ENCODE assay signal across 8 cellular contexts in the genomic region with DNA sequence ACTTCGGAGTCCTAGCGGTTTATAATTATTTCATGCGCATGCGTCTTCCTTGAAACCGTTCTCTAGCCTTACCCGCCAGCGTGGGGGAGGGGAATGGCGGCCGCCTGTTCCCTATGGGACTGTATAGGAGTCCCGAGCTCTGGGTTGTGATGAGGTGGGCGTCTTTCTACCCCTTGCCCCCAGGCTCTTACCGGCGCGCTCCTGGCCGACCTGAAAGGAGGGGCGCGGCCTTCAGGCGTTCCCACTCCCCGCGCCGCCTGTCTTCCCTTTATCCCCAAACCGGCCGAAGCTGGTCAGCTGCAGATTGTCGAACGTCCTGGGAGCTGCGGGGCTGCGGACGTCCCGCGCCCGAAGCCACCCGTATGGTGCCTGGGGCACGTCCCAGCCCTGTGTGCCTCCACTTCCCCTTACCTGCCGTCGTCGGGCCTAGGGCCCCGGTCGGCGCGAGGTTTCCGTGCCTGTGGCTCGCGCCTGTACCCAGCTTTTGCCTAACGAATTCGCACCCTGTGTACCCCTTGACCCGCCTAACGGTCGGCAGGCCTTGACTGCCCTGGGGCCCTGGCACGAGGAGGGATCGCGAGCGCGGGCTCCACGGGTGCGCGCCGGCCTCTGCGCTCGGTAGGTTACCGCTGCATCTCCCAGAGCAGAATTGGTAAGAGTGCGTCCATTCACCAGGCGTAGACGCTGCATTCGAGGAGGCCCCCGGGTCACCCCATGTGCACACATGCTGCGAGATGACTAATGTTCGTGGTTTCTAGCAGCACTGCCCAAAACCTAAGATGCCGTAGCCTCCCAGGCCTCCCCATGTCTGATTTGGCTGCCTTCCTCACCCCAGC. TPM values are rescaled to one million over a fixed set of nuclear protein-coding genes. Genes with fewer than 3 reads are reported as not detected.
DNase-seq lines count a peak whose midpoint lies in the region; ATAC-seq, FAIRE-seq and TF ChIP-seq lines count a peak whose summit lies in the region.

No MANE protein-coding gene starts in this region.

- H3K79me2 ChIP-seq in HepG2 (ENCODE audit: insufficient read depth, low read length), result peaks cover 48% of the 10 kb centered on the region

- TSS peak; percentile 96 for BruUV-seq in HepG2 (replicated peaks; lab: Mats Ljungman, UMichigan)

- H3K27me3 ChIP-seq in HL-60 (ENCODE audit: insufficient read depth, poor library complexity, severe bottlenecking), result no peaks in the 10 kb centered on the region
- H3K27me3 ChIP-seq in HepG2 (ENCODE audit: control insufficient read depth in 1 of 2, insufficient read depth in 2 of 2, low read length in 2 of 2), result no peaks in the 10 kb centered on the region; a peak in 1 of 5 replicates

- no peak for TF ChIP-seq EP300 in HepG2 (IDR thresholded peaks at IDR 0.05; ENCODE audit: low read depth in 2 of 2, low read length in 2 of 2)
- no peak for TF ChIP-seq EP300 in HepG2 (CRISPR knock-in tag; IDR thresholded peaks at IDR 0.05; ENCODE audit: borderline replicate concordance)

- H3K4me2 ChIP-seq in HepG2 (ENCODE audit: low read depth, low read length), result peak overlapping the region; percentile 86

- H3K9me3 ChIP-seq in HepG2 (ENCODE audit: low read length), result no peaks in the 10 kb centered on the region

- peaks cover 42% of the 10 kb centered on the region for H3K4me1 ChIP-seq in HepG2 (ENCODE audit: insufficient read depth, low read length)

- H3K4me3 Mint-ChIP-seq in chondrocyte (ENCODE audit: unreplicated experiment), result peak overlapping the region; percentile 96

- DNase-seq in ACHN (peak; percentile 64), GM19238 (ENCODE audit: insufficient read length, low spot score) (peak; percentile 43), HL-60 (ENCODE audit: low read depth in 1 of 2, low spot score in 1 of 2) (peak; percentile 64 to 68), chondrocyte (ENCODE audit: low spot score) (no peak), HepG2 (ENCODE audit: low spot score) (peak; percentile 45), NCI-H1105 treated with DMSO at 0.1 percent for 48 hours (lab: John Stamatoyannopoulos, UW) (no peak)
- peak in 2 of 3 donors; percentile 46 to 51 for DNase-seq in stimulated activated CD4-positive, alpha-beta T cell treated with anti-CD3 and anti-CD28 coated beads, TNF-alpha, amount 100 ng/mL, for 48 hours (ENCODE audit: low read depth in 3 of 3)

- intact Hi-C loops in HepG2 (cut with micrococcal nuclease; ENCODE audit: unreplicated experiment), result loop anchor here (5.0 kb wide), 1 partner anchor 73 kb away; the partner anchor contains the start of gene CANX

- peak; percentile 32 to 62; a peak in 2 of 4 replicates for TF ChIP-seq POLR2A in HepG2 (IDR thresholded peaks at IDR 0.05; ENCODE audit: insufficient read depth in 1 of 2, low read depth in 2 of 2, low read length in 2 of 2)

- POLR2A ChIA-PET in HepG2 (lab: Yijun Ruan, JAX), result interaction anchor here (0.6 to 3.7 kb wide), 43 partner anchors 9 to 1620 kb away, joined by 3 to 102 read pairs (median 6); partner anchors contain the start of genes CANX, CBY3, MAML1 and RACK1

- peak overlapping the region; percentile 99 for H3K27ac ChIP-seq in HL-60 (replicated peaks)
- peak overlapping the region; percentile 100 for H3K27ac ChIP-seq in VCaP
- H3K27ac ChIP-seq in HepG2 (ENCODE audit: extremely low read length, insufficient read depth, low read length), result peak overlapping the region; percentile 97

- peak overlapping the region; percentile 100 for H3K27ac Mint-ChIP-seq in chondrocyte (ENCODE audit: unreplicated experiment)

- TF ChIP-seq RAD21 in HepG2 (CRISPR knock-in tag; IDR thresholded peaks at IDR 0.05), result peak; percentile 9; the same call in 1 of the 2 replicates

- H3K36me3 ChIP-seq in HepG2 (replicated peaks in 1 of 2; ENCODE audit: control insufficient read depth in 1 of 2, insufficient read depth in 2 of 2, low read length in 2 of 2), result peaks cover 6 to 28% of the 10 kb centered on the region in 2 experiments

- peaks cover 40% of the 10 kb centered on the region for H3K4me1 Mint-ChIP-seq in chondrocyte (ENCODE audit: low read depth)

- peak; percentile 72 for ATAC-seq in HepG2

- H3K36me3 Mint-ChIP-seq in chondrocyte (ENCODE audit: low read depth), result peaks cover 31% of the 10 kb centered on the region

- TF ChIP-seq CTCF in HL-60 (IDR thresholded peaks at IDR 0.05; ENCODE audit: insufficient read depth, low read length) (no peak), VCaP (conservative IDR thresholded peaks at IDR 0.05) (no peak), chondrocyte (IDR thresholded peaks at IDR 0.05) (no peak), HepG2 (CRISPR knock-in tag; IDR thresholded peaks at IDR 0.05) (peak; percentile 4; the same call in 1 of the 2 replicates)

- WGBS in HepG2 (ENCODE audit: low lambda C conversion rate), result 0% methylated on average over 16 of the region's 68 CpGs

- peak overlapping the region; percentile 98 for H3K9ac ChIP-seq in HepG2 (ENCODE audit: insufficient read depth, low read depth, low read length)

- FAIRE-seq in HepG2 (lab: Jason Lieb, UNC), result no peak

- in situ Hi-C loops in ACHN (cut with HindIII; ENCODE audit: low pct_ligation_motif_present, low pct_unique_long_range_greater_than_20kb, low sequenced_read_pairs) (no loop called here), HepG2 (cut with HindIII; ENCODE audit: extremely low pct_ligation_motif_present, low pct_unique_long_range_greater_than_20kb) (no loop called here)

- H3K9me3 Mint-ChIP-seq in chondrocyte (ENCODE audit: low read depth), result no peaks in the 10 kb centered on the region

- H3K4me3 ChIP-seq in HL-60 (replicated peaks; ENCODE audit: insufficient read depth, low read length) (peak overlapping the region; percentile 43), HepG2 (replicated peaks in 1 of 3; ENCODE audit: insufficient read depth in 1 of 3, low read depth in 2 of 3, low read length in 3 of 3) (peak overlapping the region; percentile 62 to 88 (median 84))

- H4K20me1 ChIP-seq in HepG2 (ENCODE audit: insufficient read depth, low read length), result peaks cover 41% of the 10 kb centered on the region

- CTCF ChIA-PET in HepG2 (lab: Yijun Ruan, JAX; ENCODE audit: low intra/inter-chr PET ratio, low total read pairs), result no interaction called here

- H2AFZ ChIP-seq in HepG2 (ENCODE audit: low read length), result no peak overlapping the region

- H3K27me3 Mint-ChIP-seq in chondrocyte (ENCODE audit: low read depth), result no peaks in the 10 kb centered on the region

RNA-seq across cellular contexts. Expression of gene HNRNPH1, which starts 0.7 kb away (rescaled TPM):
- total RNA-seq in chondrocyte (341 to 426 TPM (median 348 TPM) in 3 replicates), HepG2 (2016; rRNA removed; fragmentation: Illumina TruSeq; extraction: Trizol) (807 and 1,064 TPM in 2 replicates)
- 62.0 and 74.9 TPM in 2 replicates for total RNA-seq in HepG2 (2016; cell fraction: cytosol; rRNA removed; fragmentation: Illumina TruSeq; extraction: Trizol; ENCODE audit: low read depth)
- total RNA-seq in HepG2 (2016; cell fraction: insoluble cytoplasmic fraction; rRNA removed; fragmentation: Illumina TruSeq; extraction: Trizol), result 774 and 1,069 TPM in 2 replicates
- total RNA-seq in HepG2 (2016; cell fraction: membrane; rRNA removed; fragmentation: Illumina TruSeq; extraction: Trizol), result 140 and 164 TPM in 2 replicates
- 1,562 and 1,725 TPM in 2 replicates for total RNA-seq in HepG2 (2016; cell fraction: nucleus; rRNA removed; fragmentation: Illumina TruSeq; extraction: Trizol)
- 329 and 382 TPM in 2 replicates for polyA plus RNA-seq in HepG2 (2011; rRNA removed)
- 90.5 and 96.7 TPM in 2 replicates for polyA plus RNA-seq in HepG2 (2011; cell fraction: cytosol; rRNA removed)
- 1,180 and 1,349 TPM in 2 replicates for polyA plus RNA-seq in HepG2 (2011; cell fraction: nucleus; rRNA removed)
- polyA plus RNA-seq in HepG2 (2012), result 483 and 590 TPM in 2 replicates
- 35.6 TPM in 2 replicates for polyA plus RNA-seq in HepG2 (2016; cell fraction: cytosol; fragmentation: Illumina TruSeq; extraction: Trizol; ENCODE audit: low read depth)
- polyA plus RNA-seq in HepG2 (2016; cell fraction: insoluble cytoplasmic fraction; fragmentation: Illumina TruSeq; extraction: Trizol; ENCODE audit: low read depth), result 527 and 548 TPM in 2 replicates
- 79.3 and 80.3 TPM in 2 replicates for polyA plus RNA-seq in HepG2 (2016; cell fraction: membrane; fragmentation: Illumina TruSeq; extraction: Trizol; ENCODE audit: low read depth)
- polyA plus RNA-seq in HepG2 (2016; cell fraction: nucleus; fragmentation: Illumina TruSeq; extraction: Trizol; ENCODE audit: insufficient read depth, low read depth), result 2,398 and 2,412 TPM in 2 replicates
- 416 and 431 TPM in 2 replicates for polyA minus RNA-seq in HepG2 (2011; rRNA and poly(A)+ RNA removed; ENCODE audit: low replicate concordance)
- 259 and 342 TPM in 2 replicates for polyA minus RNA-seq in HepG2 (2011; cell fraction: cytosol; rRNA and poly(A)+ RNA removed)
- polyA minus RNA-seq in HepG2 (2011; cell fraction: nucleus; rRNA and poly(A)+ RNA removed), result 3,243 and 3,756 TPM in 2 replicates

RNA-seq across cellular contexts. Expression of gene CBY3, which starts 56.7 kb away (rescaled TPM):
- not detected in 3 replicates for total RNA-seq in chondrocyte
- not detected in 2 replicates for total RNA-seq in HepG2 (2016; rRNA removed; fragmentation: Illumina TruSeq; extraction: Trizol)
- not detected in 2 replicates for total RNA-seq in HepG2 (2016; cell fraction: cytosol; rRNA removed; fragmentation: Illumina TruSeq; extraction: Trizol; ENCODE audit: low read depth)
- not detected in 2 replicates for total RNA-seq in HepG2 (2016; cell fraction: insoluble cytoplasmic fraction; rRNA removed; fragmentation: Illumina TruSeq; extraction: Trizol)
- total RNA-seq in HepG2 (2016; cell fraction: membrane; rRNA removed; fragmentation: Illumina TruSeq; extraction: Trizol), result not detected in 2 replicates
- not detected in 2 replicates for total RNA-seq in HepG2 (2016; cell fraction: nucleus; rRNA removed; fragmentation: Illumina TruSeq; extraction: Trizol)
- polyA plus RNA-seq in HepG2 (2011; rRNA removed), result not detected in 2 replicates
- polyA plus RNA-seq in HepG2 (2011; cell fraction: cytosol; rRNA removed), result not detected in 2 replicates
- polyA plus RNA-seq in HepG2 (2011; cell fraction: nucleus; rRNA removed), result not detected in 2 replicates
- not detected in 2 replicates for polyA plus RNA-seq in HepG2 (2012)
- not detected in 2 replicates for polyA plus RNA-seq in HepG2 (2016; cell fraction: cytosol; fragmentation: Illumina TruSeq; extraction: Trizol; ENCODE audit: low read depth)
- polyA plus RNA-seq in HepG2 (2016; cell fraction: insoluble cytoplasmic fraction; fragmentation: Illumina TruSeq; extraction: Trizol; ENCODE audit: low read depth), result not detected in 2 replicates
- not detected in 2 replicates for polyA plus RNA-seq in HepG2 (2016; cell fraction: membrane; fragmentation: Illumina TruSeq; extraction: Trizol; ENCODE audit: low read depth)
- not detected in 2 replicates for polyA plus RNA-seq in HepG2 (2016; cell fraction: nucleus; fragmentation: Illumina TruSeq; extraction: Trizol; ENCODE audit: insufficient read depth, low read depth)
- not detected in 2 replicates for polyA minus RNA-seq in HepG2 (2011; rRNA and poly(A)+ RNA removed; ENCODE audit: low replicate concordance)
- polyA minus RNA-seq in HepG2 (2011; cell fraction: cytosol; rRNA and poly(A)+ RNA removed), result not detected in 2 replicates
- not detected in 2 replicates for polyA minus RNA-seq in HepG2 (2011; cell fraction: nucleus; rRNA and poly(A)+ RNA removed)

Comparison
In these comparisons a context has a peak if more than half of its experiments do, and no peak if none do; other contexts are left out.
1. DNase-seq: peak in ACHN (single experiment), GM19238 (single experiment), HL-60 (2 of 2), HepG2 (single experiment) and stimulated activated CD4-positive, alpha-beta T cell treated with anti-CD3 and anti-CD28 coated beads, TNF-alpha, amount 100 ng/mL, for 48 hours (2 of 3); none in chondrocyte (single experiment) and NCI-H1105 treated with DMSO at 0.1 percent for 48 hours (single experiment).
2. Peak in every context shown above with its lines, with median percentiles within 50 percentile points of each other: H3K27ac ChIP-seq.